1 cellular context compared by ENCODE assay signal in genomic region chr19:33282036-33282686, GRCh38.
TF ChIP-seq lines count a peak whose summit lies in the region.

No MANE protein-coding gene starts in this region.

TF ChIP-seq in H1, 55 proteins besides CTCF, POLR2A, EP300 and RAD21 (continued from another document):
- TF ChIP-seq HDAC2 (IDR thresholded peaks at IDR 0.05; ENCODE audit: borderline replicate concordance in 1 of 2, low read depth in 2 of 2, low read length in 2 of 2) = no peak
- TF ChIP-seq SIRT6 (IDR thresholded peaks at IDR 0.05; ENCODE audit: low read length) = no peak
- no peak for TF ChIP-seq CHD2 (IDR thresholded peaks at IDR 0.05; ENCODE audit: low read length)
- TF ChIP-seq BCL11A (IDR thresholded peaks at IDR 0.05; ENCODE audit: low read depth in 2 of 2, low read length in 2 of 2) = no peak
- no peak for TF ChIP-seq CHD1 (IDR thresholded peaks at IDR 0.05; ENCODE audit: low read depth, low read length)
- TF ChIP-seq BRCA1 (IDR thresholded peaks at IDR 0.05; ENCODE audit: low read depth, low read length) = no peak
- TF ChIP-seq ASH2L (IDR thresholded peaks at IDR 0.05; ENCODE audit: low read length) = no peak
